ENCODE assay signal across 10 cellular contexts in genomic region chr20:2507464-2507863, GRCh38. TPM values are rescaled to one million over a fixed set of nuclear protein-coding genes. Genes with fewer than 3 reads are reported as not detected.
DNase-seq lines count a peak whose midpoint lies in the region; ATAC-seq and TF ChIP-seq lines count a peak whose summit lies in the region.
"Had no signal": no experiment of that assay in that cellular context is flagged by ENCODE, and none has a peak within 500 bp of the region (broad histone marks: within the 10 kb centered on the region; RNA-seq: fewer than 3 reads in every experiment).

No MANE protein-coding gene starts in this region.

- in situ Hi-C loops in HAP-1 (cut with MboI; ENCODE audit: low sequenced_read_pairs) (no loop called here), astrocyte of the cerebellum (cut with HindIII; ENCODE audit: low sequenced_read_pairs) (no loop called here)

- H3K36me3 ChIP-seq in HAP-1 (replicated peaks) = no peaks in the 10 kb centered on the region

- no peak for DNase-seq in AG09309 (ENCODE audit: low read depth)
- no peak for DNase-seq in HAP-1 (ENCODE audit: low spot score in 2 of 2)
- DNase-seq in astrocyte of the cerebellum (ENCODE audit: low read depth) = no peak
- DNase-seq in myocyte (ENCODE audit: low read depth) = peak; percentile 5
- no peak for DNase-seq in NCI-H748 treated with DMSO at 0.1 percent for 48 hours (lab: John Stamatoyannopoulos, UW)
- no peak for DNase-seq in iPS-NIHi11 (ENCODE audit: low spot score)
- no peak for DNase-seq in HuH-7 (ENCODE audit: low spot score)
- DNase-seq: head of caudate nucleus, NCI-H1694 had no signal

- H3K4me3 ChIP-seq in AG09309 (ENCODE audit: control insufficient read depth, low read depth, low read length) (peak overlapping the region; percentile 91), HAP-1 (peak overlapping the region; percentile 82), astrocyte of the cerebellum (ENCODE audit: low read depth, low read length) (peak overlapping the region; percentile 77)

- TF ChIP-seq CTCF in AG09309 (IDR thresholded peaks at IDR 0.05; ENCODE audit: control insufficient read depth, insufficient read depth, low read depth, low read length, missing control alignments) = no peak
- no peak for TF ChIP-seq CTCF in astrocyte of the cerebellum (IDR thresholded peaks at IDR 0.05; ENCODE audit: low read depth, low read length, missing control alignments)

- ATAC-seq in GM18867 (IDR thresholded peaks at IDR 0.05; ENCODE audit: unreplicated experiment) = no peak

- no peaks in the 10 kb centered on the region for H3K27me3 ChIP-seq in HAP-1 (ENCODE audit: low read depth)

- no peaks in the 10 kb centered on the region; the same call in none of the 2 replicates for H3K9me3 ChIP-seq in HAP-1

- H3K4me1 ChIP-seq in HAP-1 = peaks cover 4% of the 10 kb centered on the region; the same call in 1 of the 2 replicates

RNA-seq across cellular contexts. Expression of gene ZNF343, which starts 1.3 kb away (rescaled TPM):
- total RNA-seq in myocyte = 5.0 and 11.7 TPM in 2 replicates
- 6.2 TPM for polyA plus RNA-seq in myocyte (2012)

RNA-seq across cellular contexts. Expression of gene TMC2, which starts 28.9 kb away (rescaled TPM):
- total RNA-seq in myocyte = not detected in 2 replicates
- 0.04 TPM for polyA plus RNA-seq in myocyte (2012)

RNA-seq across cellular contexts. Expression of gene SNRPB, which starts 36.9 kb away (rescaled TPM):
- total RNA-seq in myocyte = 167 and 185 TPM in 2 replicates
- 83.7 TPM for polyA plus RNA-seq in myocyte (2012)
